In genomic region chr18:80244956-80245730, GRCh38 we compare ENCODE assay signal across 14 cellular contexts. TPM values are rescaled to one million over a fixed set of nuclear protein-coding genes. Genes with fewer than 3 reads are reported as not detected.
A peak's percentile ranks its signal among the peaks of the same experiment; 100 is the strongest.
DNase-seq lines count a peak whose midpoint lies in the region; ATAC-seq and TF ChIP-seq lines count a peak whose summit lies in the region.
"Had no signal": no experiment of that assay in that cellular context is flagged by ENCODE, and none has a peak within 500 bp of the region (broad histone marks: within the 10 kb centered on the region; RNA-seq: fewer than 3 reads in every experiment).

No MANE protein-coding gene starts in this region.

- H3K27me3 Mint-ChIP-seq in CD8-positive, alpha-beta T cell (ENCODE audit: low read depth), result peaks cover 39% of the 10 kb centered on the region
- H3K27me3 Mint-ChIP-seq in neural progenitor cell (ENCODE audit: insufficient read depth, low read depth), result peaks cover 4% of the 10 kb centered on the region

- H3K9me3 ChIP-seq in CD8-positive, alpha-beta T cell (ENCODE audit: low read length), result no peaks in the 10 kb centered on the region
- no peaks in the 10 kb centered on the region for H3K9me3 ChIP-seq in neural progenitor cell (ENCODE audit: low read depth)
- H3K9me3 ChIP-seq: gastrocnemius medialis, pancreas had no signal

- H3K4me3 Mint-ChIP-seq in CD8-positive, alpha-beta T cell, result peak overlapping the region; percentile 74
- H3K4me3 Mint-ChIP-seq in neural progenitor cell, result peak overlapping the region; percentile 91

- no peaks in the 10 kb centered on the region for H3K36me3 Mint-ChIP-seq in CD8-positive, alpha-beta T cell
- H3K36me3 Mint-ChIP-seq in neural progenitor cell, result peaks cover 3% of the 10 kb centered on the region

- H3K4me2 ChIP-seq in neural progenitor cell, result peak overlapping the region; percentile 83

- CTCF ChIA-PET in CD8-positive, alpha-beta T cell (lab: Charles Lee), result interaction anchor here (0.6 to 1.5 kb wide), 3 partner anchors 10 to 87 kb away, joined by 3 to 4 read pairs (median 4); no protein-coding TSS in a partner anchor

- no peak overlapping the region for H2AFZ ChIP-seq in neural progenitor cell (replicated peaks)

- no peak for ATAC-seq in CD8-positive, alpha-beta T cell
- no peak for ATAC-seq in GM18907 (IDR thresholded peaks at IDR 0.05; ENCODE audit: unreplicated experiment)
- ATAC-seq: gastrocnemius medialis, pancreas had no signal

- peaks cover 11% of the 10 kb centered on the region for H3K27me3 ChIP-seq in CD8-positive, alpha-beta T cell (ENCODE audit: insufficient read depth, low read length)
- H3K27me3 ChIP-seq in dorsolateral prefrontal cortex, result no peaks in the 10 kb centered on the region
- H3K27me3 ChIP-seq in neural progenitor cell, result peaks cover 16% of the 10 kb centered on the region
- H3K27me3 ChIP-seq: gastrocnemius medialis, pancreas had no signal

- H3K79me2 ChIP-seq in neural progenitor cell (ENCODE audit: low read depth), result peaks cover 53% of the 10 kb centered on the region

- H3K4me1 ChIP-seq in CD8-positive, alpha-beta T cell (ENCODE audit: insufficient read depth, low read length), result no peaks in the 10 kb centered on the region
- H3K4me1 ChIP-seq in neural progenitor cell, result no peaks in the 10 kb centered on the region
- H3K4me1 ChIP-seq: gastrocnemius medialis, pancreas had no signal

- no peaks in the 10 kb centered on the region for H3K36me3 ChIP-seq in CD8-positive, alpha-beta T cell (ENCODE audit: insufficient read depth, low read length)
- H3K36me3 ChIP-seq in neural progenitor cell, result no peaks in the 10 kb centered on the region
- H3K36me3 ChIP-seq: gastrocnemius medialis, pancreas had no signal

- peak in 1 of 7 experiments; percentile 42 for DNase-seq in CD8-positive, alpha-beta T cell
- no peak for DNase-seq in HFF-Myc (ENCODE audit: extremely low read depth, low read depth)
- DNase-seq in dorsolateral prefrontal cortex, result no peak
- no peak for DNase-seq in neural progenitor cell (ENCODE audit: low spot score)
- DNase-seq in stimulated activated CD4-positive, alpha-beta T cell treated with anti-CD3 and anti-CD28 coated beads, Interleukin-4, amount 100 ng/mL, for 1 hour, result no peak
- no peak for DNase-seq in central memory CD4-positive, alpha-beta T cell
- no peak for DNase-seq in AML-193 (lab: John Stamatoyannopoulos, UW)
- DNase-seq: activated CD4-positive, alpha-beta T cell treated with anti-CD3 and anti-CD28 coated beads, Interleukin-2, amount 50 U/mL, for 1 hour; gastrocnemius medialis; stimulated activated CD4-positive, alpha-beta T cell treated with anti-CD3 and anti-CD28 coated beads, Interleukin-1b, Interleukin-23, amount 100 ng/mL, for 48 hours; stimulated activated naive CD4-positive, alpha-beta T cell had no signal

- intact Hi-C loops in CD8-positive, alpha-beta T cell (cut with DNase I, micrococcal nuclease), result no loop called here
- intact Hi-C loops in dorsolateral prefrontal cortex (cut with DNase I), result no loop called here

- peaks cover 14% of the 10 kb centered on the region for H3F3A ChIP-seq in neural progenitor cell (ENCODE audit: low read depth)

- no peaks in the 10 kb centered on the region for H3K9me3 Mint-ChIP-seq in CD8-positive, alpha-beta T cell
- no peaks in the 10 kb centered on the region for H3K9me3 Mint-ChIP-seq in neural progenitor cell

- H3K4me1 Mint-ChIP-seq in CD8-positive, alpha-beta T cell (ENCODE audit: low read depth), result peaks cover 6% of the 10 kb centered on the region
- peaks cover 20% of the 10 kb centered on the region for H3K4me1 Mint-ChIP-seq in neural progenitor cell

- POLR2A ChIA-PET in CD8-positive, alpha-beta T cell (lab: Charles Lee), result no interaction called here

- H3K9ac ChIP-seq in neural progenitor cell, result no peak overlapping the region

- no peak overlapping the region for H3K27ac ChIP-seq in CD8-positive, alpha-beta T cell (ENCODE audit: low read depth, low read length)
- H3K27ac ChIP-seq in dorsolateral prefrontal cortex (peak overlapping the region in 5 of 59 donors; percentile 10 to 84 (median 49)), neural progenitor cell (no peak overlapping the region)
- H3K27ac ChIP-seq: gastrocnemius medialis, pancreas, SK-N-MC had no signal

- peaks cover 57% of the 10 kb centered on the region for H4K20me1 ChIP-seq in neural progenitor cell (ENCODE audit: low read depth)

- H3K4me3 ChIP-seq in CD8-positive, alpha-beta T cell (ENCODE audit: low read depth, low read length), result no peak overlapping the region
- peak overlapping the region; percentile 72 for H3K4me3 ChIP-seq in HFF-Myc (replicated peaks; ENCODE audit: low read depth, low read length)
- H3K4me3 ChIP-seq in dorsolateral prefrontal cortex, result peak overlapping the region in 36 of 59 donors; percentile 66 to 94 (median 88)
- no peak overlapping the region for H3K4me3 ChIP-seq in neural progenitor cell

- no peak for TF ChIP-seq CTCF in CD8-positive, alpha-beta T cell (IDR thresholded peaks at IDR 0.05)
- TF ChIP-seq CTCF in HFF-Myc (IDR thresholded peaks at IDR 0.05; ENCODE audit: low read depth, low read length, missing control alignments) (no peak), dorsolateral prefrontal cortex (IDR thresholded peaks at IDR 0.05 in 54 of 56, conservative IDR thresholded peaks at IDR 0.05 in 2 of 56; ENCODE audit: low read depth in 1 of 56, partially characterized antibody in 56 of 56) (no peak), neural progenitor cell (IDR thresholded peaks at IDR 0.05) (no peak)

- H3K27ac Mint-ChIP-seq in CD8-positive, alpha-beta T cell, result no peak overlapping the region
- H3K27ac Mint-ChIP-seq in neural progenitor cell, result no peak overlapping the region

RNA-seq across cellular contexts. Expression of gene PARD6G, which starts 2.2 kb away (rescaled TPM):
- 1 to 10 TPM; 3.7 to 3.8 TPM for total RNA-seq in CD8-positive, alpha-beta T cell
- total RNA-seq in dorsolateral prefrontal cortex (1 to 10 TPM; 1.8 to 7.9 (median 4.1) TPM), neural progenitor cell (ENCODE audit: low replicate concordance) (21.8 and 25.2 TPM in 2 replicates)

Comparison
In these comparisons a context has a peak if more than half of its experiments do, and no peak if none do; other contexts are left out.
1. H3K4me3 ChIP-seq: peak in HFF-Myc (single experiment) and dorsolateral prefrontal cortex (36 of 59); none in CD8-positive, alpha-beta T cell (single experiment) and neural progenitor cell (single experiment).